In the genomic region with DNA sequence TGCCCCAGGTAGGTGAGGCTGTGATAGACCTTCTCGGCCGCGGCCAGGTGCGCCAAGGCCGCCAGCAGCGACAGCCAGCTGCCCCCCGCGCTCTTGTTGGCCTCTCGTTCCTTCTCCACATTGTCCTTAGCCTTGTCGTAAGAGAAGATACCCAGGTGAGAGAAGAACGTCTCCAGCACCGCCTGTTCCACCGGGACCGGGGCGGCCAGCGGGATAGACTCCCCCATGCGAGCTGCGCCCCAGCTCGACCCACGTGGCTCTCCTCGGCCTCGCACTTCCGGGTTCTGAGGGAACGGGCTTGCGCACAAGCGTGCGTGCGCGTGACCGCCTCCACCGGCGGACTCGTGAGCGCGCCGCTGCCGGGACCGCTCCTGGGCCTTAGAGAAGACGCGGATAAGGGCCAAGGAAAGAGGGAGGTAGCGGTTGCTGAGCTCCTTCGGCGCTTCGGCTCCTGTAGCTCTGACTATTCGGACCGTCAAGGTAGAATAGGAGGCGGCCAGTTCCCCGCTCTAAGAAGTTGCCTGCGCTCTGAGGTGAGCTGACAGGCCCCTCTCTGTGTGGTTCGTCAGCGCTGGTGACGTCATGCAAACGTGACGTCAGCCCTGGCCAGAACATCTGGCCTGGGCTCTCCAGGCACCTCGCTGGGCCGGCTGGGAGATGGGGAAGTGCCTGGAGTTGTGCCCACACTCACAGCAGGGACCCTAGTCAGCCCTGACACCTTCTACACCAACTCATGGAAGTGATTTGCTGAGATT, we compare ENCODE assay signal across 8 cellular contexts. TPM values are rescaled to one million over a fixed set of nuclear protein-coding genes. Genes with fewer than 3 reads are reported as not detected.
DNase-seq lines count a peak whose midpoint lies in the region; ATAC-seq and TF ChIP-seq lines count a peak whose summit lies in the region.

A gene (minus strand): TSS at position 286 of the 755 bp plus-strand sequence. CDS start 59 bp downstream, at position 227.

- DNase-seq in Calu3: peak; percentile 95
- DNase-seq in HUDEP-2 (lab: John Stamatoyannopoulos, UW; ENCODE audit: unreplicated experiment in 76 of 76): peak in 75 of 76 experiments; percentile 31 to 91 (median 82)
- DNase-seq in NOMO-1 treated with dmso at 0.1 percent for 144 hours (lab: John Stamatoyannopoulos, UW; ENCODE audit: unreplicated experiment): peak; percentile 82
- DNase-seq in activated CD8-positive, alpha-beta memory T cell treated with anti-CD3 and anti-CD28 coated beads, Interleukin-2, amount 50 U/mL, for 1 hour (ENCODE audit: extremely low read depth): peak; percentile 68
- DNase-seq in endodermal cell: peak; percentile 98
- DNase-seq in stimulated activated CD8-positive, alpha-beta memory T cell treated with anti-CD3 and anti-CD28 coated beads, Interleukin-15, amount 100 ng/mL, for 24 hours (ENCODE audit: low read depth): peak; percentile 74

- H3K9me3 Mint-ChIP-seq in Calu3 (ENCODE audit: low read depth, unreplicated experiment) (no peaks in the 10 kb centered on the region), endodermal cell (no peaks in the 10 kb centered on the region)

- H3K36me3 ChIP-seq in endodermal cell (ENCODE audit: control insufficient read depth, insufficient read depth, low read length) (no peaks in the 10 kb centered on the region), mesodermal cell (ENCODE audit: control insufficient read depth, insufficient read depth, low read length) (no peaks in the 10 kb centered on the region)

- peak; percentile 93 for ATAC-seq in GM21390 (IDR thresholded peaks at IDR 0.05; ENCODE audit: unreplicated experiment)

- peak within 1 kb of the TSS; percentile 89 for H3K9ac ChIP-seq in endodermal cell (ENCODE audit: extremely low read depth, low read length, poor library complexity, severe bottlenecking)

- intact Hi-C loops in Calu3 (cut with micrococcal nuclease; ENCODE audit: unreplicated experiment): loop anchor here (5.0 kb wide), 1 partner anchor 305 kb away; no protein-coding TSS in a partner anchor

- H3K4me1 ChIP-seq in endodermal cell (ENCODE audit: control insufficient read depth, insufficient read depth, low read length) (peaks cover 2% of the 10 kb centered on the region), mesodermal cell (ENCODE audit: control insufficient read depth, insufficient read depth, low read length, poor library complexity, severe bottlenecking) (no peaks in the 10 kb centered on the region)

- H3K36me3 Mint-ChIP-seq in Calu3 (ENCODE audit: insufficient read depth, unreplicated experiment) (peaks cover 22% of the 10 kb centered on the region), endodermal cell (ENCODE audit: low read depth) (no peaks in the 10 kb centered on the region)

- H3K27ac Mint-ChIP-seq in Calu3 (ENCODE audit: unreplicated experiment) (peak within 1 kb of the TSS; percentile 96), endodermal cell (peak within 1 kb of the TSS; percentile 97)

- no peaks in the 10 kb centered on the region for H3K9me3 ChIP-seq in endodermal cell (ENCODE audit: control insufficient read depth, low read length)
- H3K9me3 ChIP-seq in mesodermal cell (ENCODE audit: control insufficient read depth, low read length): no peaks in the 10 kb centered on the region

- H3K27me3 Mint-ChIP-seq in Calu3 (ENCODE audit: unreplicated experiment) (no peaks in the 10 kb centered on the region), endodermal cell (ENCODE audit: insufficient read depth) (peaks cover 2% of the 10 kb centered on the region)

- peaks cover 6% of the 10 kb centered on the region for H3K4me1 Mint-ChIP-seq in Calu3 (ENCODE audit: low read depth, unreplicated experiment)
- peaks cover 34% of the 10 kb centered on the region for H3K4me1 Mint-ChIP-seq in endodermal cell

- peak within 1 kb of the TSS; percentile 77 for H3K27ac ChIP-seq in endodermal cell (ENCODE audit: low read depth, low read length)
- H3K27ac ChIP-seq in mesodermal cell (ENCODE audit: low read depth, low read length, severe bottlenecking): peak within 1 kb of the TSS; percentile 83

- TF ChIP-seq CTCF in Calu3 (IDR thresholded peaks at IDR 0.05; ENCODE audit: unreplicated experiment) (no peak), endodermal cell (conservative IDR thresholded peaks at IDR 0.05) (no peak)

- 1% methylated on average over 15 to 56 of the region's 56 CpGs for WGBS in endodermal cell (ENCODE audit: insufficient coverage in 1 of 2, insufficient read length in 1 of 2), 2 experiments
- 1% methylated on average over 43 to 48 of the region's 56 CpGs for WGBS in mesodermal cell (ENCODE audit: insufficient coverage in 2 of 2), 2 experiments

- no peaks in the 10 kb centered on the region for H3K27me3 ChIP-seq in endodermal cell (ENCODE audit: control insufficient read depth, insufficient read depth, low read length, poor library complexity, severe bottlenecking)

- H3K4me3 Mint-ChIP-seq in Calu3 (ENCODE audit: low read depth, unreplicated experiment) (peak within 1 kb of the TSS; percentile 99), endodermal cell (peak within 1 kb of the TSS; percentile 85)

- H3K4me3 ChIP-seq in endodermal cell (ENCODE audit: low read length) (peak within 1 kb of the TSS; percentile 92), mesodermal cell (ENCODE audit: extremely low read depth, insufficient read depth, low read length, poor library complexity, severe bottlenecking) (peak within 1 kb of the TSS; percentile 89)

- BruUV-seq in Calu3 (replicated peaks; lab: Mats Ljungman, UMichigan): TSS peak; percentile 79

- CTCF ChIA-PET in Calu3 (lab: Charles Lee): interaction anchor here (1.3 kb wide), 1 partner anchor 378 kb away, joined by 6 read pairs; a partner anchor contains a TSS

RNA-seq across cellular contexts. Expression of the gene that starts here (rescaled TPM):
- 12.6 and 18.3 TPM in 2 replicates for total RNA-seq in Calu3 (2022)
- total RNA-seq in endodermal cell: 10 to 100 TPM in 1 of 2 donors, 1 to 10 TPM in 1; 8.0 to 16.6 TPM
- polyA plus RNA-seq in endodermal cell (2013, experiment 1 of 2): 3.6 TPM
- 3.0 TPM for polyA plus RNA-seq in endodermal cell (2013, experiment 2 of 2)
- polyA plus RNA-seq in mesodermal cell (2013, experiment 1 of 2): 2.6 TPM
- 2.3 TPM for polyA plus RNA-seq in mesodermal cell (2013, experiment 2 of 2)

Comparison
In these comparisons a context has a peak if more than half of its experiments do, and no peak if none do; other contexts are left out.
1. Peak in every context shown above with its lines: DNase-seq, ATAC-seq, H3K4me3 ChIP-seq and H3K27ac ChIP-seq.